1 cellular context compared by ENCODE assay signal in genomic region chr18:10032331-10032979, GRCh38.
TF ChIP-seq lines count a peak whose summit lies in the region.

No MANE protein-coding gene starts in this region.

TF ChIP-seq in endothelial cell of umbilical vein, 7 proteins besides CTCF, POLR2A, EP300 and RAD21 (continued from another document):
- TF ChIP-seq FOS (IDR thresholded peaks at IDR 0.05; ENCODE audit: borderline replicate concordance, insufficient read depth, low read length) (no peak), MYC (IDR thresholded peaks at IDR 0.05; ENCODE audit: low read depth, low read length) (no peak), EZH2 (IDR thresholded peaks at IDR 0.05; ENCODE audit: borderline replicate concordance, low read depth, low read length, severe bottlenecking) (no peak), JUN (IDR thresholded peaks at IDR 0.05; ENCODE audit: borderline replicate concordance, insufficient read depth, insufficient read length, low read depth) (no peak), GATA2 (IDR thresholded peaks at IDR 0.05; ENCODE audit: insufficient read depth, insufficient read length, low read depth, low read length) (no peak), POLR2AphosphoS5 (IDR thresholded peaks at IDR 0.05; ENCODE audit: insufficient read depth, low read depth, low read length) (no peak)
TF ChIP-seq in endothelial cell of umbilical vein: peak in this region for 0.
